ENCODE assay signal across 23 cellular contexts in the genomic region with DNA sequence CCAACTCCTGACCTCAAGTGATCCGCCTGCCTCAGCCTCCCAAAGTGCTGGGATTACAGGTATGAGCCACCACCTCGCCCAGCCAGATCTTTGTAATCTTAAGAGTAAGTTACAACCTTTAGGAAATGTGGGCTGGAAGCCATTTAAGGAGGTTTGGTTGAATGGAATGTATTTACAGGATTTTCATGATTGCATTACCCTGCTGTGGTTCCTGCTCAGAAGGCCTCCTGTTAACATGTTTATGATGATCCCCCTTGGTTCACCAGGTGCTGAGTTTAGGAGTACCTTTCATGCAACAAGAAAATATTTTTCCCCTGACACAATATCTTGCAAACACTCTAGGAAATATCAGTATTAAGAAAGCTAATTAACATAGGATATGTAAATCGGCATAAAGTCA.
"Had no signal": no experiment of that assay in that cellular context is flagged by ENCODE, and none has a peak within 500 bp of the region (broad histone marks: within the 10 kb centered on the region; RNA-seq: fewer than 3 reads in every experiment).

No MANE protein-coding gene starts in this region.

- H3K36me3 Mint-ChIP-seq: naive thymus-derived CD4-positive, alpha-beta T cell; stimulated activated memory B cell treated with anti-CD40 and anti-IgM and Interleukin-4, amounts not matched to agents 10 μg/mL and 1 μg/mL and 100 μg/mL, for 72 hours had no signal

- H3K9me3 ChIP-seq: esophagus muscularis mucosa, neutrophil, psoas muscle, upper lobe of left lung, uterus had no signal

- H3K36me3 ChIP-seq: esophagus muscularis mucosa, gastroesophageal sphincter, neutrophil, spleen, tibial artery, upper lobe of left lung, uterus had no signal

- H3K9me3 Mint-ChIP-seq: effector memory CD8-positive, alpha-beta T cell had no signal

- H3K4me1 ChIP-seq: gastroesophageal sphincter, psoas muscle, spleen, tibial artery, uterus had no signal

- H3K27ac ChIP-seq: epithelial cell of prostate, esophagus muscularis mucosa, gastroesophageal sphincter, neutrophil, psoas muscle, spleen, tibial artery, upper lobe of left lung, uterus had no signal

- DNase-seq: effector memory CD8-positive, alpha-beta T cell; foreskin fibroblast; glutamatergic neuron; islet precursor cell; left cardiac atrium; mammary epithelial cell; naive thymus-derived CD4-positive, alpha-beta T cell; nephron progenitor cell; psoas muscle; spleen; stimulated activated CD4-positive, alpha-beta T cell treated with anti-CD3 and anti-CD28 coated beads, Interleukin-15, amount 100 ng/mL, for 24 hours; stimulated activated CD4-positive, alpha-beta T cell treated with anti-CD3 and anti-CD28 coated beads, Interleukin-1b, Interleukin-23, amount 100 ng/mL, for 48 hours; stimulated activated CD4-positive, alpha-beta T cell treated with anti-CD3 and anti-CD28 coated beads, Interleukin-4, amount 100 ng/mL, for 24 hours; tibial artery; upper lobe of left lung; uterus had no signal

- H3K27me3 ChIP-seq: gastroesophageal sphincter, neutrophil, tibial artery, upper lobe of left lung, uterus had no signal

- H3K4me3 Mint-ChIP-seq: effector memory CD8-positive, alpha-beta T cell; naive thymus-derived CD4-positive, alpha-beta T cell; nephron progenitor cell; stimulated activated memory B cell treated with anti-CD40 and anti-IgM and Interleukin-4, amounts not matched to agents 10 μg/mL and 1 μg/mL and 100 μg/mL, for 72 hours; stimulated activated naive CD8-positive, alpha-beta T cell treated with anti-CD3 and anti-CD28 coated beads, Interleukin-15, Interleukin-2, amounts not matched to agents 100 ng/mL and 50 ng/mL, for 24 hours had no signal

- H3K4me3 ChIP-seq: esophagus muscularis mucosa, gastroesophageal sphincter, psoas muscle, spleen, tibial artery, upper lobe of left lung, uterus had no signal

- ATAC-seq: effector memory CD8-positive, alpha-beta T cell; gastroesophageal sphincter; naive thymus-derived CD4-positive, alpha-beta T cell; psoas muscle; sciatic nerve; stimulated activated memory B cell treated with anti-CD40 and anti-IgM and Interleukin-4, amounts not matched to agents 10 μg/mL and 1 μg/mL and 100 μg/mL, for 72 hours had no signal

- H3K27ac Mint-ChIP-seq: effector memory CD8-positive, alpha-beta T cell; naive thymus-derived CD4-positive, alpha-beta T cell; nephron progenitor cell; stimulated activated memory B cell treated with anti-CD40 and anti-IgM and Interleukin-4, amounts not matched to agents 10 μg/mL and 1 μg/mL and 100 μg/mL, for 72 hours; stimulated activated naive CD8-positive, alpha-beta T cell treated with anti-CD3 and anti-CD28 coated beads, Interleukin-15, Interleukin-2, amounts not matched to agents 100 ng/mL and 50 ng/mL, for 24 hours had no signal

- H3K4me1 Mint-ChIP-seq: naive thymus-derived CD4-positive, alpha-beta T cell; stimulated activated memory B cell treated with anti-CD40 and anti-IgM and Interleukin-4, amounts not matched to agents 10 μg/mL and 1 μg/mL and 100 μg/mL, for 72 hours had no signal
